8 cellular contexts compared by ENCODE assay signal in genomic region chrX:135522132-135522530, GRCh38. TPM values are rescaled to one million over a fixed set of nuclear protein-coding genes. Genes with fewer than 3 reads are reported as not detected.
DNase-seq lines count a peak whose midpoint lies in the region; ATAC-seq, FAIRE-seq and TF ChIP-seq lines count a peak whose summit lies in the region.

No MANE protein-coding gene starts in this region.

- TF ChIP-seq EP300 in sigmoid colon (IDR thresholded peaks at IDR 0.05), result no peak

- H3K27ac Mint-ChIP-seq in GM23338, result peak overlapping the region; percentile 78; the same call in 1 of the 2 replicates

- H2AFZ ChIP-seq in GM23338 (no peak overlapping the region), SU-DHL-6 (ENCODE audit: low read depth, low read length, severe bottlenecking) (peak overlapping the region; percentile 64), fibroblast of lung (ENCODE audit: low read length) (peak overlapping the region; percentile 70)

- H3K9me3 Mint-ChIP-seq in GM23338, result no peaks in the 10 kb centered on the region

- no peak for TF ChIP-seq POLR2A in sigmoid colon (IDR thresholded peaks at IDR 0.05)

- H3K27ac ChIP-seq in GM23338 (ENCODE audit: low read depth) (peak overlapping the region; percentile 55; the same call in 1 of the 2 replicates), SU-DHL-6 (ENCODE audit: low read depth, low read length) (peak overlapping the region; percentile 70), fibroblast of lung (ENCODE audit: insufficient read depth, low read length) (peak overlapping the region; percentile 83), sigmoid colon (peak overlapping the region; percentile 80 to 95 (median 82))

- intact Hi-C loops in sigmoid colon (cut with DNase I), result loop anchor here (5.0 to 10.0 kb wide), 3 partner anchors 100 to 975 kb away; partner anchors contain the start of genes HTATSF1, MMGT1 and SMIM10L2A

- H4K20me1 ChIP-seq in GM23338 (replicated peaks; ENCODE audit: insufficient read depth) (no peaks in the 10 kb centered on the region), SU-DHL-6 (ENCODE audit: low read depth, low read length) (no peaks in the 10 kb centered on the region), fibroblast of lung (ENCODE audit: control insufficient read depth, extremely low read depth, insufficient read depth, low read length) (no peaks in the 10 kb centered on the region)

- H3F3A ChIP-seq in GM23338 (replicated peaks; ENCODE audit: low read depth) (no peaks in the 10 kb centered on the region), SU-DHL-6 (ENCODE audit: insufficient read depth) (no peaks in the 10 kb centered on the region)

- H3K36me3 Mint-ChIP-seq in GM23338 (ENCODE audit: low read depth), result no peaks in the 10 kb centered on the region

- H3K36me3 ChIP-seq in GM23338 (ENCODE audit: insufficient read depth) (no peaks in the 10 kb centered on the region), SU-DHL-6 (ENCODE audit: low read length) (no peaks in the 10 kb centered on the region; the same call in 1 of the 2 replicates), fibroblast of lung (ENCODE audit: control insufficient read depth, insufficient read depth, low read length) (no peaks in the 10 kb centered on the region), sigmoid colon (no peaks in the 10 kb centered on the region)

- H3K4me3 ChIP-seq in GM23338 (peak overlapping the region; percentile 74), SU-DHL-6 (ENCODE audit: insufficient read depth, low read length, poor library complexity, severe bottlenecking) (peak overlapping the region; percentile 84), fibroblast of lung (replicated peaks in 1 of 4; ENCODE audit: control extremely low read depth in 1 of 4, insufficient read depth in 1 of 4, low read depth in 3 of 4, low read length in 4 of 4) (peak overlapping the region; percentile 49 to 69 (median 60)), sigmoid colon (peak overlapping the region; percentile 32 to 80 (median 68))

- H3K79me2 ChIP-seq in GM23338 (replicated peaks; ENCODE audit: insufficient read depth) (no peaks in the 10 kb centered on the region), SU-DHL-6 (ENCODE audit: insufficient read depth, low read length) (peaks cover 19% of the 10 kb centered on the region), fibroblast of lung (ENCODE audit: control insufficient read depth, insufficient read depth, low read length) (no peaks in the 10 kb centered on the region)

- peaks cover 7% of the 10 kb centered on the region; the same call in 2 of the 3 replicates for H3K4me1 Mint-ChIP-seq in GM23338

- no peak for FAIRE-seq in frontal cortex (lab: Jason Lieb, UNC)

- peak; percentile 11 for ATAC-seq in GM23338
- no peak for ATAC-seq in HG03135 (IDR thresholded peaks at IDR 0.05; ENCODE audit: unreplicated experiment)
- ATAC-seq in HG02973 (IDR thresholded peaks at IDR 0.05; ENCODE audit: unreplicated experiment), result no peak

- no peaks in the 10 kb centered on the region for H3K9me3 ChIP-seq in SU-DHL-6 (ENCODE audit: insufficient read depth, low read length)
- H3K9me3 ChIP-seq in fibroblast of lung (ENCODE audit: control insufficient read depth, insufficient read depth, low read depth, low read length), result no peaks in the 10 kb centered on the region
- no peaks in the 10 kb centered on the region for H3K9me3 ChIP-seq in sigmoid colon

- peaks cover 6% of the 10 kb centered on the region; the same call in 1 of the 2 replicates for H3K4me1 ChIP-seq in GM23338 (ENCODE audit: insufficient read depth)
- no peaks in the 10 kb centered on the region for H3K4me1 ChIP-seq in fibroblast of lung (ENCODE audit: control insufficient read depth, extremely low read depth, insufficient read depth, low read length)
- peaks cover 0 to 5% (median 0%) of the 10 kb centered on the region in 4 donors for H3K4me1 ChIP-seq in sigmoid colon

- H3K27me3 ChIP-seq in GM23338 (ENCODE audit: insufficient read depth), result no peaks in the 10 kb centered on the region
- H3K27me3 ChIP-seq in SU-DHL-6 (ENCODE audit: low read length), result no peaks in the 10 kb centered on the region
- H3K27me3 ChIP-seq in fibroblast of lung (ENCODE audit: control insufficient read depth, insufficient read depth, low read length), result no peaks in the 10 kb centered on the region
- no peaks in the 10 kb centered on the region for H3K27me3 ChIP-seq in sigmoid colon

- TF ChIP-seq CTCF in GM23338 (conservative IDR thresholded peaks at IDR 0.05; ENCODE audit: low read depth in 2 of 2), result no peak
- TF ChIP-seq CTCF in SU-DHL-6 (IDR thresholded peaks at IDR 0.05; ENCODE audit: insufficient read depth, low read length, poor library complexity, severe bottlenecking), result no peak
- TF ChIP-seq CTCF in fibroblast of lung (conservative IDR thresholded peaks at IDR 0.05 in 1 of 2, IDR thresholded peaks at IDR 0.05 in 1 of 2; ENCODE audit: low read depth in 1 of 2, low read length in 2 of 2), result no peak
- no peak for TF ChIP-seq CTCF in sigmoid colon (IDR thresholded peaks at IDR 0.05)

- peaks cover 2% of the 10 kb centered on the region for H3K27me3 Mint-ChIP-seq in GM23338 (ENCODE audit: insufficient read depth, low read depth, poor library complexity)

- WGBS in sigmoid colon, 2 donors, result 0 to 1% methylated on average over 9 of the region's 9 CpGs

- peak overlapping the region; percentile 81 for H3K4me2 ChIP-seq in GM23338
- peak overlapping the region; percentile 92 for H3K4me2 ChIP-seq in SU-DHL-6 (ENCODE audit: low read depth, low read length, poor library complexity, severe bottlenecking)
- H3K4me2 ChIP-seq in fibroblast of lung (ENCODE audit: extremely low read depth, insufficient read depth, low read length), result peak overlapping the region; percentile 75

- peak overlapping the region; percentile 94 for H3K4me3 Mint-ChIP-seq in GM23338

- DNase-seq in GM23338 (ENCODE audit: low spot score), result no peak
- no peak for DNase-seq in fibroblast of lung (ENCODE audit: low read depth in 2 of 2)
- no peak for DNase-seq in sigmoid colon
- no peak for DNase-seq in frontal cortex (ENCODE audit: low spot score in 2 of 2)
- DNase-seq in NCI-H2227 (lab: John Stamatoyannopoulos, UW; ENCODE audit: unreplicated experiment), result no peak

- H3K9ac ChIP-seq in SU-DHL-6 (ENCODE audit: low read length) (peak overlapping the region; percentile 82), fibroblast of lung (ENCODE audit: insufficient read depth, low read length) (peak overlapping the region; percentile 63)

- H3K9me2 ChIP-seq in GM23338 (ENCODE audit: insufficient read depth), result no peaks in the 10 kb centered on the region
- no peaks in the 10 kb centered on the region for H3K9me2 ChIP-seq in SU-DHL-6 (replicated peaks; ENCODE audit: insufficient read depth, low read length)

TF ChIP-seq in GM23338, 12 proteins besides CTCF, POLR2A, EP300 and RAD21:
- no peak for TF ChIP-seq EZH2 (IDR thresholded peaks at IDR 0.05; ENCODE audit: low read depth, unreplicated experiment)
- TF ChIP-seq EZH2phosphoT487 (IDR thresholded peaks at IDR 0.05; ENCODE audit: unreplicated experiment), result no peak
- no peak for TF ChIP-seq STAT1 (IDR thresholded peaks at IDR 0.05; ENCODE audit: unreplicated experiment)

RNA-seq across cellular contexts. Expression of gene INTS6L, which starts 1.7 kb away (rescaled TPM):
- total RNA-seq in GM23338 (2014; rRNA removed; shearing (Covaris generic)), result 6.4 and 21.9 TPM in 2 replicates
- 4.5 and 4.8 TPM in 2 replicates for polyA plus RNA-seq in GM23338 (2016; fragmentation: Nextera tagmentation; extraction: Ambion mirVana)
- total RNA-seq in fibroblast of lung, result 4.1 and 5.1 TPM in 2 replicates
- 3.8 and 5.7 TPM in 2 replicates for polyA plus RNA-seq in fibroblast of lung
- polyA plus RNA-seq in fibroblast of lung (2012), result 1.8 and 2.2 TPM in 2 replicates
- 0.55 and 0.63 TPM in 2 replicates for polyA minus RNA-seq in fibroblast of lung (ENCODE audit: low replicate concordance)
- total RNA-seq in sigmoid colon, result 10 to 100 TPM in 1 of 4 donors, 1 to 10 TPM in 3; 8.7 to 10.5 (median 9.0) TPM
- 10 to 100 TPM in 1 of 3 donors, 1 to 10 TPM in 2; 2.3 to 10.2 (median 3.0) TPM for polyA plus RNA-seq in sigmoid colon
- 30.6 TPM for total RNA-seq in frontal cortex
